Comparison of ENCODE assay signal across 21 cellular contexts in genomic region chr6:71491844-71492243, GRCh38.
DNase-seq lines count a peak whose midpoint lies in the region; ATAC-seq and TF ChIP-seq lines count a peak whose summit lies in the region.
"Had no signal": no experiment of that assay in that cellular context is flagged by ENCODE, and none has a peak within 500 bp of the region (broad histone marks: within the 10 kb centered on the region; RNA-seq: fewer than 3 reads in every experiment).

No MANE protein-coding gene starts in this region.

- no peaks in the 10 kb centered on the region for H3K9me3 ChIP-seq in left lung
- H3K9me3 ChIP-seq: BE2C, BLaER1 had no signal

- no peaks in the 10 kb centered on the region for H3K36me3 ChIP-seq in left lung
- H3K36me3 ChIP-seq: BE2C, BLaER1 had no signal

- ATAC-seq in left lung = peak; percentile 62
- ATAC-seq: GM12878 had no signal

- DNase-seq in DMS53 (lab: John Stamatoyannopoulos, UW) = peak; percentile 86
- DNase-seq in DMS53 treated with DMSO at 0.1 percent for 48 hours (lab: John Stamatoyannopoulos, UW; ENCODE audit: unreplicated experiment) = peak; percentile 83
- no peak for DNase-seq in left lung
- DNase-seq in NCI-H2107 treated with DMSO at 0.1 percent for 48 hours (lab: John Stamatoyannopoulos, UW; ENCODE audit: unreplicated experiment) = no peak
- DNase-seq in kidney glomerular epithelial cell (lab: John Stamatoyannopoulos, UW) = no peak
- DNase-seq: 8988T; ACHN; BE2C; C1 segment of cervical spinal cord; CD4-positive, alpha-beta memory T cell; CD4-positive, CD25-positive, alpha-beta regulatory T cell; CD8-positive, alpha-beta memory T cell; COR-L47; DMS 273 treated with DMSO at 0.1 percent for 48 hours; DMS153; DMS79; DND-41; EL; GDM1 had no signal

- H3K27me3 ChIP-seq in left lung = no peaks in the 10 kb centered on the region
- H3K27me3 ChIP-seq: BE2C, BLaER1 had no signal

- no peak overlapping the region for H3K27ac ChIP-seq in left lung
- H3K27ac ChIP-seq: BLaER1 had no signal

- no peak overlapping the region for H3K4me3 ChIP-seq in left lung
- H3K4me3 ChIP-seq: BLaER1, GM12878 had no signal

- intact Hi-C loops in left lung (cut with DNase I) = no loop called here

- H3K4me1 ChIP-seq in left lung = peaks cover 7 to 14% of the 10 kb centered on the region in 2 donors
- H3K4me1 ChIP-seq: BE2C had no signal

- TF ChIP-seq CTCF in left lung (IDR thresholded peaks at IDR 0.05) = no peak

Comparison
In these comparisons a context has a peak if more than half of its experiments do, and no peak if none do; other contexts are left out.
1. DNase-seq: peak in DMS53 (single experiment) and DMS53 treated with DMSO at 0.1 percent for 48 hours (single experiment); none in left lung (0 of 2), NCI-H2107 treated with DMSO at 0.1 percent for 48 hours (single experiment) and kidney glomerular epithelial cell (single experiment).